In the genomic region with DNA sequence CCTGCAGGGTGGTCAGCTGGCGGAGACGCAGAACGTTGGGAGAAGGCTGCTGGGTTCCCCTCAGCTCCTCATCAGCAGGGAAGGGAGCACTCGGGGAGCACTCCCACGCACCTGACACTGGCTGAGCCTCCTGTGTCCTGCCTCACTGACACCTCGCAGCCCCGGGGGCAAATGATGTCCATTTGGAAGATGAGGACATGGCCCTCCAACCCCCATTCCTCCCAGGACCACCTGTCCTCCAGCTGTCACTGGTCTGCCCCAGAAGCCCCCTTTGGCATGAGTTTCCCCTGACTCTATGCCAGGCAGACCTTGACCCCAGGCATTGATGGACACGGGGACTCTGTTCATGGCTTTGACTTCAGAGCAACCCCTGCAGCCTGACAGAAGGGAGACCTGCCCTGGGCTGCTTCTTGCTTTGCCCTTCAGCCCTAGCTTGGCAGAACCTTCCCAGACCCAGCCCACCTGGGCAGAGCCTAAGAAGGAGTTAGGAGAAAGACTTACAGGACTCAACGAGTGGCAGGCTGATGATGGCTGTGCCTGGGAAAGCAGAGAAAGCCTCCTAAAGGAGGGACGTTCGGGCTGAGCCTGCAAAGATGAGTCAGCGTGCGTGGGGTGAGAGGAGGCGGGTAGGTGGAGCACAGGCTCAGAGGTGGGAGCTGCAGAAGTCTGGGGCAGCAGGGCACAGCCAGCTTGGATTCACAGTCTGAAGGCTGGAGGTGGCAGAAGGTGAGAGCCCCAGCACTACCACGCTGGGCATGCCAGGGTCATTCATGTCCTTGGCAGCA, we compare ENCODE assay signal across 8 cellular contexts.
DNase-seq lines count a peak whose midpoint lies in the region; ATAC-seq and TF ChIP-seq lines count a peak whose summit lies in the region.

No MANE protein-coding gene starts in this region.

- H3K27me3 ChIP-seq in lower lobe of right lung (ENCODE audit: low read depth) (peaks cover 51% of the 10 kb centered on the region), aorta (ENCODE audit: control insufficient read depth in 1 of 2, insufficient read depth in 2 of 2, low read length in 1 of 2) (no peaks in the 10 kb centered on the region), thyroid gland (no peaks in the 10 kb centered on the region)

- TF ChIP-seq CTCF in NB4 (IDR thresholded peaks at IDR 0.05; ENCODE audit: low read depth, low read length) (no peak), lower lobe of right lung (IDR thresholded peaks at IDR 0.05) (no peak), thyroid gland (IDR thresholded peaks at IDR 0.05) (no peak)

- H3K9me3 ChIP-seq in lower lobe of right lung: no peaks in the 10 kb centered on the region
- no peaks in the 10 kb centered on the region for H3K9me3 ChIP-seq in aorta (ENCODE audit: control insufficient read depth, low read length)
- no peaks in the 10 kb centered on the region for H3K9me3 ChIP-seq in thyroid gland

- ATAC-seq in lower lobe of right lung: peak in 1 of 2 donors; percentile 29
- no peak for ATAC-seq in aorta (ENCODE audit: low FRiP score)
- ATAC-seq in HG03520 (IDR thresholded peaks at IDR 0.05; ENCODE audit: unreplicated experiment): no peak
- ATAC-seq in GM21528 (IDR thresholded peaks at IDR 0.05; ENCODE audit: low FRiP score, unreplicated experiment): no peak

- TF ChIP-seq POLR2A in NB4 (IDR thresholded peaks at IDR 0.05; ENCODE audit: extremely low read depth, insufficient read length) (no peak), thyroid gland (IDR thresholded peaks at IDR 0.05) (no peak)

- 39 to 40% methylated on average over 15 of the region's 15 CpGs for WGBS in aorta, 2 donors
- 36 to 43% methylated on average over 14 to 15 of the region's 15 CpGs for WGBS in thyroid gland, 2 donors

- intact Hi-C loops in lower lobe of right lung (cut with DNase I): no loop called here
- intact Hi-C loops in aorta (cut with DNase I): no loop called here
- intact Hi-C loops in thyroid gland (cut with DNase I): no loop called here

- H3K4me1 ChIP-seq in lower lobe of right lung: peaks cover 14% of the 10 kb centered on the region
- H3K4me1 ChIP-seq in aorta (ENCODE audit: control insufficient read depth in 1 of 2, insufficient read depth in 2 of 2, low read length in 2 of 2): no peaks in the 10 kb centered on the region
- H3K4me1 ChIP-seq in thyroid gland: peaks cover 0 to 8% of the 10 kb centered on the region in 2 donors

- H3K36me3 ChIP-seq in lower lobe of right lung (no peaks in the 10 kb centered on the region), aorta (ENCODE audit: control insufficient read depth in 1 of 2, insufficient read depth in 2 of 2, low read length in 1 of 2) (no peaks in the 10 kb centered on the region), thyroid gland (no peaks in the 10 kb centered on the region)

- H3K27ac ChIP-seq in angular gyrus (ENCODE audit: low read depth, low read length): peak overlapping the region; percentile 76
- no peak overlapping the region for H3K27ac ChIP-seq in lower lobe of right lung
- H3K27ac ChIP-seq in aorta (ENCODE audit: low read depth in 1 of 2, low read length in 2 of 2): no peak overlapping the region
- H3K27ac ChIP-seq in thyroid gland: no peak overlapping the region

- DNase-seq in DMS53 treated with DMSO at 0.1 percent for 48 hours (lab: John Stamatoyannopoulos, UW; ENCODE audit: unreplicated experiment): peak; percentile 45
- peak; percentile 69 for DNase-seq in NB4 (ENCODE audit: low read depth)
- DNase-seq in lower lobe of right lung: peak; percentile 43
- peak; percentile 48 to 76 for DNase-seq in aorta
- DNase-seq in thyroid gland: no peak

- H3K4me3 ChIP-seq in NB4 (ENCODE audit: low read depth, low read length) (no peak overlapping the region), lower lobe of right lung (no peak overlapping the region), aorta (ENCODE audit: low read length in 2 of 2) (no peak overlapping the region), thyroid gland (replicated peaks in 1 of 3) (no peak overlapping the region)

Comparison
In these comparisons a context has a peak if more than half of its experiments do, and no peak if none do; other contexts are left out.
1. DNase-seq: peak in DMS53 treated with DMSO at 0.1 percent for 48 hours (single experiment), NB4 (single experiment), lower lobe of right lung (single experiment) and aorta (2 of 2); none in thyroid gland (0 of 2).